8 cellular contexts compared by ENCODE assay signal in the genomic region with DNA sequence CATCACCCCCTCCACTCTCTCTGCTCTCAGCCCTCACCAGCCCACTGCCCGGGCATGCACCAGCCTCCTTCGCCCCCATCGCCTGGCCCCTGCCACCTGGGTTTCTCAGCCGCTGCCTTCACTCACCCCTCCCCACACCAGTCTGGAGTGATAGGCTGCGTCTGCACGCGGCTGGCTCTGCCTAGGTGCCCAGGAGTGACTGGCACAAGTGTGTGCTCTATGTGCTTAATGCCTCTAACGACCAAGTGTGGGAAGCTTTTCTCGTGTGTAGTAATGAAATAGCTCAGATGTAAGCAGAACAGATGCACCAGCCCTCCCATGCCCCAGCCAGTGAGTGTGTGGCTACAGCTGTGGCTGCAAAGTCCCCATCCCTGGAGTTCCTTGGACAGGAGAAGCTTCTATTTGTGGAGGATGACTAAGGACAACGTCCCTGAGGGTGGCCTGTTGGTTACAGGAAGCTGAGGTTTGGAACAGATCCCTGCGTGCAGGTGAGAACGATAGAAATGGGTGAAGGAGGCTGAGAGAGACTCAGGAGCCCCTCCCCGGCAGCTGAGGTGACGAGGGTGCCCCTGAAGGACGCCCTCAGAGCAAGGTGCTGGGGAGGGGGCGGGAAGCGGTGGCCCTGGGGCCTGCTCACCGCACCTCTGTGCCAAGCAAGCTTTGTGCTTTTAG. TPM values are rescaled to one million over a fixed set of nuclear protein-coding genes. Genes with fewer than 3 reads are reported as not detected.
DNase-seq lines count a peak whose midpoint lies in the region; ATAC-seq and TF ChIP-seq lines count a peak whose summit lies in the region.

No MANE protein-coding gene starts in this region.

- POLR2A ChIA-PET in activated CD8-positive, alpha-beta T cell treated with anti-CD3 and anti-CD28 coated beads for 36 hours (lab: Charles Lee) = no interaction called here

- H3K27ac Mint-ChIP-seq in activated CD8-positive, alpha-beta T cell treated with anti-CD3 and anti-CD28 coated beads for 36 hours = peak overlapping the region; percentile 82

- H3K9me3 ChIP-seq in Karpas-422 (ENCODE audit: low read length) = no peaks in the 10 kb centered on the region

- H3K9me3 Mint-ChIP-seq in activated CD8-positive, alpha-beta T cell treated with anti-CD3 and anti-CD28 coated beads for 36 hours = no peaks in the 10 kb centered on the region

- ATAC-seq in GM18498 (IDR thresholded peaks at IDR 0.05; ENCODE audit: unreplicated experiment) (peak; percentile 49), HG03571 (IDR thresholded peaks at IDR 0.05; ENCODE audit: unreplicated experiment) (no peak)
- peak; percentile 78 for ATAC-seq in activated CD8-positive, alpha-beta T cell treated with anti-CD3 and anti-CD28 coated beads for 36 hours

- no peaks in the 10 kb centered on the region for H3K4me1 ChIP-seq in Karpas-422 (ENCODE audit: low read length)

- peaks cover 30% of the 10 kb centered on the region for H3K4me1 Mint-ChIP-seq in activated CD8-positive, alpha-beta T cell treated with anti-CD3 and anti-CD28 coated beads for 36 hours (ENCODE audit: low read depth)

- CTCF ChIA-PET in activated CD8-positive, alpha-beta T cell treated with anti-CD3 and anti-CD28 coated beads for 36 hours (lab: Charles Lee) = no interaction called here

- no peaks in the 10 kb centered on the region for H4K20me1 ChIP-seq in Karpas-422 (ENCODE audit: insufficient read depth, low read depth, low read length)

- no peaks in the 10 kb centered on the region for H3K27me3 Mint-ChIP-seq in activated CD8-positive, alpha-beta T cell treated with anti-CD3 and anti-CD28 coated beads for 36 hours

- H3K27ac ChIP-seq in HL-60 (replicated peaks) = peak overlapping the region; percentile 2; the same call in 1 of the 2 replicates
- no peak overlapping the region for H3K27ac ChIP-seq in Karpas-422 (ENCODE audit: low read length)

- H3K27me3 ChIP-seq in HL-60 (ENCODE audit: insufficient read depth, poor library complexity, severe bottlenecking) = no peaks in the 10 kb centered on the region
- H3K27me3 ChIP-seq in Karpas-422 (ENCODE audit: low read length) = no peaks in the 10 kb centered on the region

- H3K4me3 ChIP-seq in HL-60 (replicated peaks; ENCODE audit: insufficient read depth, low read length) (no peak overlapping the region), Karpas-422 (ENCODE audit: low read length) (no peak overlapping the region)

- no peaks in the 10 kb centered on the region for H3K36me3 Mint-ChIP-seq in activated CD8-positive, alpha-beta T cell treated with anti-CD3 and anti-CD28 coated beads for 36 hours (ENCODE audit: low read depth)

- intact Hi-C loops in activated CD8-positive, alpha-beta T cell treated with anti-CD3 and anti-CD28 coated beads for 36 hours (cut with micrococcal nuclease) = no loop called here

- H3K9me2 ChIP-seq in Karpas-422 (replicated peaks; ENCODE audit: insufficient read depth, low read length) = no peaks in the 10 kb centered on the region

- H3K9ac ChIP-seq in Karpas-422 (ENCODE audit: low read length) = no peak overlapping the region

- DNase-seq in HL-60 (ENCODE audit: low read depth in 1 of 2, low spot score in 1 of 2) (peak; percentile 42 to 81), myocyte (ENCODE audit: low read depth) (peak; percentile 96), NCI-H1930 (lab: John Stamatoyannopoulos, UW) (no peak), Karpas-422 (no peak), NCI-H526 treated with DMSO at 0.1 percent for 48 hours (lab: John Stamatoyannopoulos, UW) (no peak)
- DNase-seq in activated CD8-positive, alpha-beta T cell treated with anti-CD3 and anti-CD28 coated beads for 36 hours = peak; percentile 51

- H3K4me2 ChIP-seq in Karpas-422 (ENCODE audit: low read depth, low read length, poor library complexity, severe bottlenecking) = no peak overlapping the region

- H3K4me3 Mint-ChIP-seq in activated CD8-positive, alpha-beta T cell treated with anti-CD3 and anti-CD28 coated beads for 36 hours = peak overlapping the region; percentile 22

- no peaks in the 10 kb centered on the region for H3K79me2 ChIP-seq in Karpas-422 (ENCODE audit: low read length)

- H3K36me3 ChIP-seq in Karpas-422 (ENCODE audit: insufficient read depth, low read length) = no peaks in the 10 kb centered on the region

- no peak for TF ChIP-seq CTCF in HL-60 (IDR thresholded peaks at IDR 0.05; ENCODE audit: insufficient read depth, low read length)
- TF ChIP-seq CTCF in activated CD8-positive, alpha-beta T cell treated with anti-CD3 and anti-CD28 coated beads for 36 hours (IDR thresholded peaks at IDR 0.05) = no peak

- H2AFZ ChIP-seq in Karpas-422 (ENCODE audit: low read length) = no peak overlapping the region

RNA-seq across cellular contexts. Expression of a gene that starts 35.6 kb away (rescaled TPM):
- 10 to 100 TPM; 28.8 to 30.2 TPM for total RNA-seq in activated CD8-positive, alpha-beta T cell treated with anti-CD3 and anti-CD28 coated beads for 36 hours
- total RNA-seq in myocyte = 8.0 and 9.9 TPM in 2 replicates
- polyA plus RNA-seq in myocyte (2012) = 11.2 TPM
- total RNA-seq in Karpas-422 (2014; rRNA removed; shearing (Covaris generic); ENCODE audit: low replicate concordance) = 0.11 and 0.83 TPM in 2 replicates

Comparison
In these comparisons a context has a peak if more than half of its experiments do, and no peak if none do; other contexts are left out.
1. DNase-seq: peak in HL-60 (2 of 2), activated CD8-positive, alpha-beta T cell treated with anti-CD3 and anti-CD28 coated beads for 36 hours (single experiment) and myocyte (single experiment); none in NCI-H1930 (0 of 2), Karpas-422 (single experiment) and NCI-H526 treated with DMSO at 0.1 percent for 48 hours (single experiment).